In genomic region chr2:147490612-147491261, GRCh38 we compare ENCODE assay signal across 23 cellular contexts.
A peak's percentile ranks its signal among the peaks of the same experiment; 100 is the strongest.
DNase-seq lines count a peak whose midpoint lies in the region; ATAC-seq, FAIRE-seq and TF ChIP-seq lines count a peak whose summit lies in the region.
"Had no signal": no experiment of that assay in that cellular context is flagged by ENCODE, and none has a peak within 500 bp of the region (broad histone marks: within the 10 kb centered on the region; RNA-seq: fewer than 3 reads in every experiment).

No MANE protein-coding gene starts in this region.

- no peak for ATAC-seq in activated CD8-positive, alpha-beta memory T cell treated with anti-CD3 and anti-CD28 coated beads, Interleukin-2, amount 10 ng/mL, durations not matched to agents 7 days and 5 days
- ATAC-seq in GM12878 (peak; percentile 70), right cardiac atrium (no peak)
- ATAC-seq: CD8-positive, alpha-beta T cell; HepG2; Panc1; stimulated activated memory B cell treated with anti-CD40 and anti-IgM and Interleukin-4, amounts not matched to agents 10 μg/mL and 1 μg/mL and 100 μg/mL, for 72 hours had no signal

- no peak for TF ChIP-seq POLR2A in GM12878 (IDR thresholded peaks at IDR 0.05; ENCODE audit: low read depth, low read length)
- TF ChIP-seq POLR2A in stomach (IDR thresholded peaks at IDR 0.05) = no peak

- H4K20me1 ChIP-seq in GM12878 (ENCODE audit: control insufficient read depth, insufficient read depth) = no peaks in the 10 kb centered on the region

- H3K4me3 ChIP-seq in GM12878 (no peak overlapping the region), retinal pigment epithelial cell (ENCODE audit: low read length) (no peak overlapping the region), right cardiac atrium (ENCODE audit: low read length) (no peak overlapping the region), stomach (no peak overlapping the region)
- H3K4me3 ChIP-seq: HAP-1 had no signal

- H3K27me3 ChIP-seq in GM12878 (replicated peaks in 1 of 2; ENCODE audit: control insufficient read depth in 2 of 2, insufficient read depth in 2 of 2, low read length in 1 of 2) (no peaks in the 10 kb centered on the region; a peak in 1 of 4 replicates), right cardiac atrium (ENCODE audit: control insufficient read depth, insufficient read depth) (no peaks in the 10 kb centered on the region), stomach (no peaks in the 10 kb centered on the region)

- peaks cover 6% of the 10 kb centered on the region for H3K36me3 Mint-ChIP-seq in activated CD8-positive, alpha-beta memory T cell treated with anti-CD3 and anti-CD28 coated beads, Interleukin-2, amount 10 ng/mL, durations not matched to agents 7 days and 5 days
- H3K36me3 Mint-ChIP-seq in nephron progenitor cell (ENCODE audit: low read depth) = no peaks in the 10 kb centered on the region
- H3K36me3 Mint-ChIP-seq: CD8-positive, alpha-beta T cell; stimulated activated memory B cell treated with anti-CD40 and anti-IgM and Interleukin-4, amounts not matched to agents 10 μg/mL and 1 μg/mL and 100 μg/mL, for 72 hours had no signal

- H3K9me3 Mint-ChIP-seq in activated CD8-positive, alpha-beta memory T cell treated with anti-CD3 and anti-CD28 coated beads, Interleukin-2, amount 10 ng/mL, durations not matched to agents 7 days and 5 days (ENCODE audit: low read depth) = peaks cover 2% of the 10 kb centered on the region
- H3K9me3 Mint-ChIP-seq in nephron progenitor cell = peaks cover 4% of the 10 kb centered on the region
- H3K9me3 Mint-ChIP-seq: CD8-positive, alpha-beta T cell; stimulated activated memory B cell treated with anti-CD40 and anti-IgM and Interleukin-4, amounts not matched to agents 10 μg/mL and 1 μg/mL and 100 μg/mL, for 72 hours had no signal

- BruUV-seq in GM12878 (replicated peaks; lab: Mats Ljungman, UMichigan) = no TSS peak

- intact Hi-C loops in GM12878 (cut with micrococcal nuclease; ENCODE audit: unreplicated experiment) = loop anchor here (5.0 kb wide), 1 partner anchor 422 kb away; no protein-coding TSS in a partner anchor
- intact Hi-C loops in right cardiac atrium (cut with DNase I) = no loop called here
- intact Hi-C loops in stomach (cut with DNase I; ENCODE audit: low total_unique reads) = no loop called here

- H3K9me3 ChIP-seq in GM12878 (replicated peaks; ENCODE audit: control insufficient read depth, insufficient read depth, low read length) (no peaks in the 10 kb centered on the region; the same call in 2 of the 3 replicates), right cardiac atrium (ENCODE audit: control insufficient read depth, low read length) (no peaks in the 10 kb centered on the region), stomach (no peaks in the 10 kb centered on the region)
- H3K9me3 ChIP-seq: SK-N-SH had no signal

- SMC1A ChIA-PET in GM12878 (lab: Charles Lee; ENCODE audit: uncharacterized antibody, unreplicated experiment) = no interaction called here

- no peak overlapping the region for H3K9ac ChIP-seq in GM12878 (ENCODE audit: control insufficient read depth, insufficient read depth, low read length)
- H3K9ac ChIP-seq: SK-N-SH had no signal

- POLR2A ChIA-PET in GM12878 (lab: Charles Lee) = no interaction called here

- H3K36me3 ChIP-seq in GM12878 (ENCODE audit: control insufficient read depth in 2 of 2, insufficient read depth in 2 of 2, low read length in 1 of 2) = no peaks in the 10 kb centered on the region
- no peaks in the 10 kb centered on the region for H3K36me3 ChIP-seq in stomach
- H3K36me3 ChIP-seq: HAP-1 had no signal

- CTCF ChIA-PET in activated CD8-positive, alpha-beta memory T cell treated with anti-CD3 and anti-CD28 coated beads, Interleukin-2, amount 10 ng/mL, durations not matched to agents 7 days and 5 days (lab: Charles Lee) = no interaction called here
- CTCF ChIA-PET in GM12878 (lab: Yijun Ruan, JAX) = interaction anchor here (0.5 kb wide), 1 partner anchor 29 kb away, joined by 3 read pairs; no protein-coding TSS in a partner anchor

- H3K4me1 Mint-ChIP-seq in activated CD8-positive, alpha-beta memory T cell treated with anti-CD3 and anti-CD28 coated beads, Interleukin-2, amount 10 ng/mL, durations not matched to agents 7 days and 5 days = peaks cover 20% of the 10 kb centered on the region
- peaks cover 33% of the 10 kb centered on the region for H3K4me1 Mint-ChIP-seq in nephron progenitor cell
- H3K4me1 Mint-ChIP-seq: stimulated activated memory B cell treated with anti-CD40 and anti-IgM and Interleukin-4, amounts not matched to agents 10 μg/mL and 1 μg/mL and 100 μg/mL, for 72 hours had no signal

- TF ChIP-seq CTCF in GM12878 (IDR thresholded peaks at IDR 0.05 in 2 of 3, conservative IDR thresholded peaks at IDR 0.05 in 1 of 3; ENCODE audit: control insufficient read depth in 2 of 3, extremely low read depth in 1 of 3, insufficient read depth in 1 of 3, low read depth in 3 of 3, low read length in 3 of 3) (no peak), retinal pigment epithelial cell (conservative IDR thresholded peaks at IDR 0.05; ENCODE audit: low read depth, low read length) (no peak), stomach (IDR thresholded peaks at IDR 0.05) (no peak), nephron progenitor cell (IDR thresholded peaks at IDR 0.05) (no peak)

- H3K27ac ChIP-seq in GM12878 (ENCODE audit: control insufficient read depth, insufficient read depth) = no peak overlapping the region
- no peak overlapping the region for H3K27ac ChIP-seq in right cardiac atrium (ENCODE audit: low read length)
- H3K27ac ChIP-seq in stomach = no peak overlapping the region

- peaks cover 14% of the 10 kb centered on the region for H3K27me3 Mint-ChIP-seq in activated CD8-positive, alpha-beta memory T cell treated with anti-CD3 and anti-CD28 coated beads, Interleukin-2, amount 10 ng/mL, durations not matched to agents 7 days and 5 days
- H3K27me3 Mint-ChIP-seq in nephron progenitor cell (ENCODE audit: low read depth, poor library complexity) = no peaks in the 10 kb centered on the region
- H3K27me3 Mint-ChIP-seq: stimulated activated memory B cell treated with anti-CD40 and anti-IgM and Interleukin-4, amounts not matched to agents 10 μg/mL and 1 μg/mL and 100 μg/mL, for 72 hours had no signal

- 3% methylated on average over 3 of the region's 3 CpGs for WGBS in GM12878 (ENCODE audit: insufficient coverage, insufficient replicate concordance, low lambda C conversion rate, missing lambda C conversion rate)
- 35% methylated on average over 3 of the region's 3 CpGs for WGBS in right cardiac atrium
- WGBS in stomach, 5 donors = 46 to 58% (median 49%) methylated on average over 3 of the region's 3 CpGs

- RAD21 ChIA-PET in GM12878 (lab: Charles Lee; ENCODE audit: unreplicated experiment) = no interaction called here

- no peak overlapping the region for H2AFZ ChIP-seq in GM12878 (ENCODE audit: control insufficient read depth, low read depth, low read length)

- H3K4me2 ChIP-seq in GM12878 (ENCODE audit: control insufficient read depth, insufficient read depth) = no peak overlapping the region
- H3K4me2 ChIP-seq: SK-N-SH had no signal

- H3K27ac Mint-ChIP-seq in activated CD8-positive, alpha-beta memory T cell treated with anti-CD3 and anti-CD28 coated beads, Interleukin-2, amount 10 ng/mL, durations not matched to agents 7 days and 5 days = peak overlapping the region; percentile 78
- no peak overlapping the region for H3K27ac Mint-ChIP-seq in nephron progenitor cell
- H3K27ac Mint-ChIP-seq: CD8-positive, alpha-beta T cell; stimulated activated memory B cell treated with anti-CD40 and anti-IgM and Interleukin-4, amounts not matched to agents 10 μg/mL and 1 μg/mL and 100 μg/mL, for 72 hours had no signal

- TF ChIP-seq EP300 in GM12878 (IDR thresholded peaks at IDR 0.05; ENCODE audit: borderline replicate concordance in 1 of 2, control insufficient read depth in 1 of 2, low read depth in 2 of 2, low read length in 2 of 2) (no peak), stomach (IDR thresholded peaks at IDR 0.05) (no peak)

- no peak for DNase-seq in activated CD8-positive, alpha-beta memory T cell treated with anti-CD3 and anti-CD28 coated beads, Interleukin-2, amount 10 ng/mL, durations not matched to agents 7 days and 5 days
- no peak for DNase-seq in activated CD8-positive, alpha-beta memory T cell treated with anti-CD3 and anti-CD28 coated beads, Interleukin-2, amount 50 U/mL, for 48 hours
- DNase-seq in LoVo (ENCODE audit: low spot score) (peak; percentile 34), GM12878 (ENCODE audit: low read depth, low spot score) (no peak), retinal pigment epithelial cell (ENCODE audit: low read depth) (peak; percentile 62), right cardiac atrium (no peak), stomach (no peak), nephron progenitor cell (no peak)
- DNase-seq: ACHN; activated CD4-positive, alpha-beta T cell treated with anti-CD3 and anti-CD28 coated beads, Interleukin-2, amount 50 U/mL, for 1 hour; anterior cingulate cortex; CD8-positive, alpha-beta T cell; effector memory CD4-positive, alpha-beta T cell; NCI-H1417; NCI-H2171; NCI-H748 treated with DMSO at 0.1 percent for 48 hours; SK-N-SH; trophoblast cell had no signal

- no peaks in the 10 kb centered on the region for H3K79me2 ChIP-seq in GM12878 (ENCODE audit: control insufficient read depth, insufficient read depth, low read length)

- H3K4me1 ChIP-seq in GM12878 (ENCODE audit: control insufficient read depth, insufficient read depth, low read length) (no peaks in the 10 kb centered on the region), right cardiac atrium (ENCODE audit: control insufficient read depth, insufficient read depth, low read length) (no peaks in the 10 kb centered on the region), stomach (no peaks in the 10 kb centered on the region)

- in situ Hi-C loops in GM12878 (cut with MboI) = no loop called here

- no peak for FAIRE-seq in GM12878 (lab: Jason Lieb, UNC)
- FAIRE-seq: HepG2, TTC549 had no signal

- H3K4me3 Mint-ChIP-seq in activated CD8-positive, alpha-beta memory T cell treated with anti-CD3 and anti-CD28 coated beads, Interleukin-2, amount 10 ng/mL, durations not matched to agents 7 days and 5 days = peak overlapping the region; percentile 15
- no peak overlapping the region for H3K4me3 Mint-ChIP-seq in nephron progenitor cell
- H3K4me3 Mint-ChIP-seq: CD8-positive, alpha-beta T cell; stimulated activated memory B cell treated with anti-CD40 and anti-IgM and Interleukin-4, amounts not matched to agents 10 μg/mL and 1 μg/mL and 100 μg/mL, for 72 hours had no signal

- no peak for TF ChIP-seq RAD21 in GM12878 (IDR thresholded peaks at IDR 0.05; ENCODE audit: insufficient read depth, low read depth, low read length)

TF ChIP-seq in GM12878, 131 proteins besides CTCF, POLR2A, EP300 and RAD21:
- peak; percentile 84 for TF ChIP-seq MTA2 (IDR thresholded peaks at IDR 0.05; ENCODE audit: low read depth)
- TF ChIP-seq RUNX3 (IDR thresholded peaks at IDR 0.05; ENCODE audit: low read length) = peak; percentile 22; the same call in 1 of the 2 replicates
- no peak for TF ChIP-seq SPI1 (IDR thresholded peaks at IDR 0.05; ENCODE audit: borderline replicate concordance, insufficient read depth, low read depth, low read length)
- peak; percentile 87 for TF ChIP-seq NR2F1 (conservative IDR thresholded peaks at IDR 0.05)
- TF ChIP-seq BCL11A (IDR thresholded peaks at IDR 0.05; ENCODE audit: low read depth, low read length) = peak; percentile 50; the same call in 1 of the 2 replicates
- 0 out of 4 replicates have a peak, but pooled peaks of 1 of the 2 experiments have one; percentile 41 for TF ChIP-seq IKZF2 (IDR thresholded peaks at IDR 0.05)
- TF ChIP-seq SP1 (IDR thresholded peaks at IDR 0.05; ENCODE audit: low read depth, low read length) = no peak

Comparison
In these comparisons a context has a peak if more than half of its experiments do, and no peak if none do; other contexts are left out.
1. DNase-seq: peak in LoVo (single experiment) and retinal pigment epithelial cell (single experiment); none in activated CD8-positive, alpha-beta memory T cell treated with anti-CD3 and anti-CD28 coated beads, Interleukin-2, amount 10 ng/mL, durations not matched to agents 7 days and 5 days (single experiment), activated CD8-positive, alpha-beta memory T cell treated with anti-CD3 and anti-CD28 coated beads, Interleukin-2, amount 50 U/mL, for 48 hours (single experiment), GM12878 (single experiment), right cardiac atrium (0 of 3), stomach (single experiment) and nephron progenitor cell (single experiment).